In the genomic region with DNA sequence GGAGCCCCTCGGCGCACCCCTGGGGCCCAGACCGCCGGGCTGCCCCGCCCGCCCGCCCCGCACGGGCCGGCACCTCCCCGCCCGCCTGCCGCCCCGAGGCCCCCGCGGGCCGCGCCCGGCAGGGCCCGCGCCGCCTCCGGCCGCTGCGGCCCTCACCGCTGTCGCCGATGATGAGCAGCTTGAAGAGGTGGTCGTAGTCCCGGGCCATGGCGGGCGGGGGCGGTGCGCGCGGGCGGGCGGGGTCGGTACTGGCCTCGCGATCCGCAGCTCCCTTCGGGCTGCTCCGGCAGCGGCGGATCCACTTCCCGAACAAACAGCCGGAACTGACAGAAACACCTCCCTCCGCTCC, we compare ENCODE assay signal across 1 cellular context.
TF ChIP-seq lines count a peak whose summit lies in the region.

A gene (minus strand): TSS at position 311 of the 349 bp plus-strand sequence. CDS start 103 bp downstream, at position 208.

TF ChIP-seq in IMR-90, 13 proteins besides CTCF, POLR2A, EP300 and RAD21 (continued from another document):
- TF ChIP-seq MAZ (IDR thresholded peaks at IDR 0.05; ENCODE audit: borderline replicate concordance, low read depth, low read length) (no peak), SMC3 (IDR thresholded peaks at IDR 0.05; ENCODE audit: low read depth, low read length) (no peak), MXI1 (IDR thresholded peaks at IDR 0.05; ENCODE audit: borderline replicate concordance, low read depth, low read length) (no peak), CEBPB (IDR thresholded peaks at IDR 0.05; ENCODE audit: low read depth, low read length) (no peak), RFX5 (IDR thresholded peaks at IDR 0.05; ENCODE audit: low read depth, low read length) (no peak)
